In the genomic region with DNA sequence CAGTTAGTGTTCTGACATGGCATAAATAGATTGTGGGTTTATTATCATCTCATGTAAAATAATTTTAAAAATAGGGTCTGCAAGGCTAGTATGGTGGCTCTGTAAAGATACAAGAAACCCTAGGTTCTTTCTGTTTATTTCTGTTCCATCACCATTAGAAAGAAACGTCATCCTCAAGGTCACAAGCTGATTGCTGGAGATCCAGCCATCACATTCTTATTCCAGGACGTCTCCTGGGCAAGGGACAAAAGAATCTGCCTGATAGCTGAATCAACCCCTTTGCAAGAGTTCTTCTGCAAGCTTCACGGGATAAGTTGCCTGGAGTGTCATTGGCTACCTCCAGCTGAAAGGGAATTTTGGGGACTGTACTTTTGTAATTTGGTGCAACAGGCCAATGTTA, we compare ENCODE assay signal across 1 cellular context.
A peak's percentile ranks its signal among the peaks of the same experiment; 100 is the strongest.
TF ChIP-seq lines count a peak whose summit lies in the region.

No MANE protein-coding gene starts in this region.

TF ChIP-seq in HEK293, 187 proteins besides CTCF, POLR2A, EP300 and RAD21 (continued from another document):
- TF ChIP-seq SETDB1 (IDR thresholded peaks at IDR 0.05; ENCODE audit: insufficient read length, low read length), result peak; percentile 56
- TF ChIP-seq, protein P1, sequence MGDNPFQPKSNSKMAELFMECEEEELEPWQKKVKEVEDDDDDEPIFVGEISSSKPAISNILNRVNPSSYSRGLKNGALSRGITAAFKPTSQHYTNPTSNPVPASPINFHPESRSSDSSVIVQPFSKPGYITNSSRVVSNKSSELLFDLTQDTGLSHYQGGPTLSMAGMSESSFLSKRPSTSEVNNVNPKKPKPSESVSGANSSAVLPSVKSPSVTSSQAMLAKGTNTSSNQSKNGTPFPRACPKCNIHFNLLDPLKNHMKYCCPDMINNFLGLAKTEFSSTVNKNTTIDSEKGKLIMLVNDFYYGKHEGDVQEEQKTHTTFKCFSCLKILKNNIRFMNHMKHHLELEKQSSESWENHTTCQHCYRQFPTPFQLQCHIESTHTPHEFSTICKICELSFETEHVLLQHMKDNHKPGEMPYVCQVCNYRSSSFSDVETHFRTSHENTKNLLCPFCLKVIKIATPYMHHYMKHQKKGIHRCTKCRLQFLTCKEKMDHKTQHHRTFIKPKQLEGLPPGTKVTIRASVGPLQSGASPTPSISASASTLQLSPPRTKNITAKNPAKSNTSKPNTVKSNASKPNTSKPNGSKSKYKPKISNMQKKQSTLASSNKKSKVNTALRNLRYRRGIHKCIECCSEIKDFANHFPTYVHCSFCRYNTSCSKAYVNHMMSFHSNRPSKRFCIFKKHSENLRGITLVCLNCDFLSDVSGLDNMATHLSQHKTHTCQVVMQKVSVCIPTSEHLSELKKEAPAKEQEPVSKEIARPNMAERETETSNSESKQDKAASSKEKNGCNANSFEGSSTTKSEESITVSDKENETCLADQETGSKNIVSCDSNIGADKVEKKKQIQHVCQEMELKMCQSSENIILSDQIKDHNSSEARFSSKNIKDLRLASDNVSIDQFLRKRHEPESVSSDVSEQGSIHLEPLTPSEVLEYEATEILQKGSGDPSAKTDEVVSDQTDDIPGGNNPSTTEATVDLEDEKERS (tag by site-specific recombination; IDR thresholded peaks at IDR 0.05), result 0 out of 2 replicates have a peak, but pooled peaks have one; percentile 48
